In the genomic region with DNA sequence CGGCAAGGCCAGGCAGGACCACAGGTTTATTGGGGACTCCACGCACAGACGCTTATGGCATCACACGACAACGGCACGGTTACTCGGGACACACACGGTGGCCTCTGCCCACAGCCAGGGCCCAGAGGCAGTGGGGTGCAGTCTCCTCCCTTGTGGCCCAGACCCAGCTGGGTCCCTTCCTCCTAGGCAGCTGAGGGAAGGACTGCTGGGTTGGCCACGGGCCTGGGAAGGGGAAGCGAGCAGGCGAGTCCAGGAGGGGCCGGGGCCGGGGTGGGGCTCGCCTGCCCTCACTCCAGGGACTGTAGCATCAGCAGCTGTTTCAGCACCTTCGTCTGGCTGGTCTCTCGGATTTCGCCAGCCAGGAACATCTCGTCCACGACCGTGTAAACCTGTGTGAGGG, we compare ENCODE assay signal across 20 cellular contexts.
"Had no signal": no experiment of that assay in that cellular context is flagged by ENCODE, and none has a peak within 500 bp of the region (broad histone marks: within the 10 kb centered on the region; RNA-seq: fewer than 3 reads in every experiment).

No MANE protein-coding gene starts in this region.

- DNase-seq: activated CD4-positive, alpha-beta T cell treated with anti-CD3 and anti-CD28 coated beads for 1 hour; activated CD8-positive, alpha-beta memory T cell treated with anti-CD3 and anti-CD28 coated beads for 24 hours; activated CD8-positive, alpha-beta memory T cell treated with anti-CD3 and anti-CD28 coated beads, Interleukin-2, amount 50 U/mL, for 4 hours; activated naive CD4-positive, alpha-beta T cell; activated naive CD8-positive, alpha-beta T cell treated with anti-CD3 and anti-CD28 coated beads for 36 hours; activated T-cell treated with anti-CD3 and anti-CD28 coated beads, Interleukin-2, amount 50 U/mL, for 24 hours; colonic mucosa; endodermal cell; naive thymus-derived CD8-positive, alpha-beta T cell; stimulated activated CD4-positive, alpha-beta T cell treated with anti-CD3 and anti-CD28 coated beads, Interleukin-12 subunit alpha, Interleukin-12 subunit beta, amount 100 ng/mL, for 4 hours; stimulated activated CD4-positive, alpha-beta T cell treated with anti-CD3 and anti-CD28 coated beads, Interleukin-4, amount 100 ng/mL, for 4 hours; stimulated activated naive CD8-positive, alpha-beta T cell treated with anti-CD3 and anti-CD28 coated beads, Interleukin-15, Interleukin-2, amounts not matched to agents 100 U/mL and 50 U/mL, for 24 hours; T-helper 9 cell; upper lobe of right lung had no signal

- H3K36me3 ChIP-seq: colonic mucosa had no signal

- ATAC-seq: activated T-helper 17 cell treated with anti-CD3 and anti-CD28 coated beads, Interleukin-2, amount 50 U/mL, for 72 hours; heart right ventricle; naive thymus-derived CD8-positive, alpha-beta T cell; pancreas; right cardiac atrium; stimulated activated naive CD8-positive, alpha-beta T cell treated with anti-CD3 and anti-CD28 coated beads, Interleukin-15, Interleukin-2, amounts not matched to agents 100 U/mL and 50 U/mL, for 24 hours; upper lobe of right lung had no signal

- H3K27ac ChIP-seq: colonic mucosa, heart right ventricle, neutrophil, pancreas, upper lobe of right lung had no signal

- H3K9me3 ChIP-seq: colonic mucosa, heart right ventricle, neutrophil, pancreas, upper lobe of right lung had no signal

- H3K4me3 ChIP-seq: colonic mucosa, heart right ventricle, lung, pancreas, upper lobe of right lung had no signal

- H3K27me3 ChIP-seq: colonic mucosa, heart right ventricle, neutrophil, pancreas, upper lobe of right lung had no signal

- H3K4me1 ChIP-seq: pancreas had no signal
